Comparison of ENCODE assay signal across 9 cellular contexts in the genomic region with DNA sequence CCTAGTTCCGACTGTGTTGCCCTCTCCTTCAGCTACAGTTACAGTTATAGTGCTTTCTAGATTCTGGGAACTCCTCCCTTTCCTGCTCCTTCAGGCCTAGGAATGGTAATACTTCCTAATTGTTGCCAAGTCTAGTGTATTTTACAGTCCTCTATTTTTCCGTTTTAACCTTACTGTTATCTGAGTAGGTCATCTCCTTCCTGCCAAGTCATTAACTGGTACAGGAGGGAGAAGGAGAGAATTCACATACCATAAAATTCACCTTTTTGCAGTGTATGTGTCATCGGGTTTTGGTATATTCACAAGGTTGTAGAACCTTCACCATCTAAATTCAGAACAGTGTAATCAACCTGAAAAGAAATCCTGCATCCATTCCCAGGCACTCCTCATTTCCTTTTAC.
"Had no signal": no experiment of that assay in that cellular context is flagged by ENCODE, and none has a peak within 500 bp of the region (broad histone marks: within the 10 kb centered on the region; RNA-seq: fewer than 3 reads in every experiment).

No MANE protein-coding gene starts in this region.

- H3K27me3 Mint-ChIP-seq: IgD-negative memory B cell had no signal

- H3K4me3 ChIP-seq: K562 had no signal

- DNase-seq: IMR-90, KBM-7, KG1 had no signal

- ATAC-seq: HepG2, K562 had no signal

- FAIRE-seq: HepG2, HTR-8/SVneo, K562 had no signal

- H3K4me3 Mint-ChIP-seq: IgD-negative memory B cell had no signal

- H3K4me2 ChIP-seq: KMS-11 had no signal

- H3K27ac ChIP-seq: HL-60, KMS-11 had no signal

- H3K27ac Mint-ChIP-seq: IgD-negative memory B cell had no signal

- H3K9ac ChIP-seq: KMS-11 had no signal

- H3K4me1 Mint-ChIP-seq: IgD-negative memory B cell had no signal
